ENCODE assay signal across 24 cellular contexts in the genomic region with DNA sequence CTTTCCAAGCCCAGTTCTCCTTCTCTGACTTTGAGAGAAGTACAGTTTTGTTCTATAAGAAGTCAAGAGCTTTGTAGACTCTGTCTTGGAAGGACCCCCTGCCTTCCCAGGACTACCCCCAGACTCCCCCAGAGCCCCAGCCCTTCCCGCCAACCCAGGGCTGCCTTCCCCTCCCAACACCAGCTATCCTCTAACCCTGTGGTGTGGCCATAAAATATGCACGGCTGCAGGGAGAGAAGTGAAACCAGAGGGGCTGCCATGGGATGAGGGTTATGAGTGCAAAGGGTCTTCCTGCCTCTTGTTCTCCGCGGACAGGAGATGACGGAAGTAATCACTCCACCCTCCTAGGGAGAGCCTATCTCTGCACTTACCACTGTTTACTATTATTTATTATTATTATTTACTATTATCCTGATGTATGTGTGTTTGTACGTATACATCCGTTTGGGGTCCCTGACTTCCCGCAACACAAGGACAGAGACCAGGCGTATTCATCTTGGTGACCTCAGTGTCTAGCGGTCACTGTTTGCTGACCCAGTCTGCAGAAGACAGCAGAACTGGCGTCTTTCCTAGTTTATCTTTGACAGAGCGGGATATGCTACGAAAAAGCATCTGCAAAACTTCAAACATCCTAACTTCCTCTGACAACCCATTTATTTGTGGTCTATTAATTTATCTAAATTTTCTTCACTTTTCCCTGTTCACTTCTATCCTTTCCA. TPM values are rescaled to one million over a fixed set of nuclear protein-coding genes. Genes with fewer than 3 reads are reported as not detected.
DNase-seq lines count a peak whose midpoint lies in the region; ATAC-seq, FAIRE-seq and TF ChIP-seq lines count a peak whose summit lies in the region.
"Had no signal": no experiment of that assay in that cellular context is flagged by ENCODE, and none has a peak within 500 bp of the region (broad histone marks: within the 10 kb centered on the region; RNA-seq: fewer than 3 reads in every experiment).

No MANE protein-coding gene starts in this region.

- H3K4me3 Mint-ChIP-seq in natural killer cell treated with Interleukin-12 subunit alpha and Interleukin-12 subunit beta and Interleukin-15 and Interleukin-18, amount 100 ng/mL, for 72 hours = no peak overlapping the region
- H3K4me3 Mint-ChIP-seq in natural killer cell (no peak overlapping the region), osteocyte (ENCODE audit: unreplicated experiment) (no peak overlapping the region)
- H3K4me3 Mint-ChIP-seq: activated naive CD8-positive, alpha-beta T cell treated with anti-CD3 and anti-CD28 coated beads, Interleukin-2, amount 50 U/mL, for 24 hours; activated T-helper 17 cell treated with anti-CD3 and anti-CD28 coated beads, Interleukin-2, amount 50 U/mL, for 72 hours; stimulated activated memory B cell treated with anti-CD40 and anti-IgM and Interleukin-4, amounts not matched to agents 10 μg/mL and 1 μg/mL and 100 μg/mL, for 72 hours had no signal

- H3K36me3 Mint-ChIP-seq in natural killer cell treated with Interleukin-12 subunit alpha and Interleukin-12 subunit beta and Interleukin-15 and Interleukin-18, amount 100 ng/mL, for 72 hours = no peaks in the 10 kb centered on the region
- H3K36me3 Mint-ChIP-seq in natural killer cell (no peaks in the 10 kb centered on the region), osteocyte (ENCODE audit: unreplicated experiment) (no peaks in the 10 kb centered on the region)
- H3K36me3 Mint-ChIP-seq: naive B cell; stimulated activated memory B cell treated with anti-CD40 and anti-IgM and Interleukin-4, amounts not matched to agents 10 μg/mL and 1 μg/mL and 100 μg/mL, for 72 hours had no signal

- H3K27ac Mint-ChIP-seq in natural killer cell treated with Interleukin-12 subunit alpha and Interleukin-12 subunit beta and Interleukin-15 and Interleukin-18, amount 100 ng/mL, for 72 hours = no peak overlapping the region
- no peak overlapping the region for H3K27ac Mint-ChIP-seq in natural killer cell
- no peak overlapping the region for H3K27ac Mint-ChIP-seq in osteocyte (ENCODE audit: unreplicated experiment)
- H3K27ac Mint-ChIP-seq: activated naive CD8-positive, alpha-beta T cell treated with anti-CD3 and anti-CD28 coated beads, Interleukin-2, amount 50 U/mL, for 24 hours; activated T-helper 17 cell treated with anti-CD3 and anti-CD28 coated beads, Interleukin-2, amount 50 U/mL, for 72 hours; stimulated activated memory B cell treated with anti-CD40 and anti-IgM and Interleukin-4, amounts not matched to agents 10 μg/mL and 1 μg/mL and 100 μg/mL, for 72 hours had no signal

- no peaks in the 10 kb centered on the region for H3K27me3 ChIP-seq in RWPE2 (ENCODE audit: insufficient read depth, poor library complexity, severe bottlenecking)
- H3K27me3 ChIP-seq in mucosa of rectum (ENCODE audit: control insufficient read depth in 2 of 2, insufficient read depth in 2 of 2, low read length in 2 of 2) = peaks cover 0 to under 1% of the 10 kb centered on the region in 2 donors
- H3K27me3 ChIP-seq: brain microvascular endothelial cell had no signal

- peak overlapping the region; percentile 100 for H3K27ac ChIP-seq in RWPE2 (ENCODE audit: poor library complexity, severe bottlenecking)
- peak overlapping the region; percentile 46 to 49 for H3K27ac ChIP-seq in mucosa of rectum (ENCODE audit: low read depth in 2 of 2, low read length in 2 of 2)
- H3K27ac ChIP-seq: brain microvascular endothelial cell, HL-60 had no signal

- H3K9me3 ChIP-seq in RWPE2 (ENCODE audit: severe bottlenecking) = no peaks in the 10 kb centered on the region
- H3K9me3 ChIP-seq in mucosa of rectum (ENCODE audit: control insufficient read depth in 2 of 2, low read length in 2 of 2) = no peaks in the 10 kb centered on the region
- H3K9me3 ChIP-seq: Caco-2, HAP-1, prostate gland, SK-N-SH had no signal

- H3K36me3 ChIP-seq in RWPE2 (ENCODE audit: low read depth) (peaks cover 6% of the 10 kb centered on the region), mucosa of rectum (ENCODE audit: control insufficient read depth in 2 of 2, insufficient read depth in 2 of 2, low read length in 2 of 2) (peaks cover 0 to 4% of the 10 kb centered on the region in 2 donors)
- H3K36me3 ChIP-seq: brain microvascular endothelial cell, HAP-1, prostate gland had no signal

- peaks cover 16 to 17% of the 10 kb centered on the region in 2 donors for H3K4me1 Mint-ChIP-seq in natural killer cell treated with Interleukin-12 subunit alpha and Interleukin-12 subunit beta and Interleukin-15 and Interleukin-18, amount 100 ng/mL, for 72 hours (ENCODE audit: low read depth in 2 of 2)
- H3K4me1 Mint-ChIP-seq in natural killer cell = peaks cover 20 to 30% of the 10 kb centered on the region in 2 donors
- H3K4me1 Mint-ChIP-seq in osteocyte (ENCODE audit: unreplicated experiment) = peaks cover 48% of the 10 kb centered on the region

- no peak for ATAC-seq in natural killer cell treated with Interleukin-12 subunit alpha and Interleukin-12 subunit beta and Interleukin-15 and Interleukin-18, amount 100 ng/mL, for 72 hours
- ATAC-seq in natural killer cell = no peak
- no peak for ATAC-seq in RWPE2 (ENCODE audit: low read depth)
- ATAC-seq in HG02852 (IDR thresholded peaks at IDR 0.05; ENCODE audit: unreplicated experiment) = no peak
- ATAC-seq: activated naive CD8-positive, alpha-beta T cell treated with anti-CD3 and anti-CD28 coated beads, Interleukin-2, amount 50 U/mL, for 24 hours; activated T-helper 17 cell treated with anti-CD3 and anti-CD28 coated beads, Interleukin-2, amount 50 U/mL, for 72 hours; K562; Panc1; stimulated activated memory B cell treated with anti-CD40 and anti-IgM and Interleukin-4, amounts not matched to agents 10 μg/mL and 1 μg/mL and 100 μg/mL, for 72 hours had no signal

- peaks cover 7 to 19% of the 10 kb centered on the region in 2 donors for H3K27me3 Mint-ChIP-seq in natural killer cell treated with Interleukin-12 subunit alpha and Interleukin-12 subunit beta and Interleukin-15 and Interleukin-18, amount 100 ng/mL, for 72 hours
- H3K27me3 Mint-ChIP-seq in natural killer cell (ENCODE audit: low read depth in 2 of 2) (peaks cover 0 to 12% of the 10 kb centered on the region in 2 donors), osteocyte (ENCODE audit: unreplicated experiment) (no peaks in the 10 kb centered on the region)

- DNase-seq in natural killer cell treated with Interleukin-12 subunit alpha and Interleukin-12 subunit beta and Interleukin-15 and Interleukin-18, amount 100 ng/mL, for 72 hours (ENCODE audit: low spot score) = peak; percentile 44
- DNase-seq in natural killer cell (no peak), RWPE2 (ENCODE audit: low spot score) (no peak), osteocyte (ENCODE audit: extremely low spot score, unreplicated experiment) (no peak), NCI-H446 (lab: John Stamatoyannopoulos, UW) (no peak), D721Med (ENCODE audit: insufficient read length, low spot score) (no peak)
- DNase-seq: activated CD4-positive, alpha-beta T cell treated with anti-CD3 and anti-CD28 coated beads for 1 hour; activated naive CD8-positive, alpha-beta T cell treated with anti-CD3 and anti-CD28 coated beads, Interleukin-2, amount 50 U/mL, for 24 hours; brain microvascular endothelial cell; foreskin melanocyte; naive B cell; NCI-H1105 treated with DMSO at 0.1 percent for 48 hours; NCI-H526; SK-N-SH had no signal

- no peak for TF ChIP-seq CTCF in natural killer cell (IDR thresholded peaks at IDR 0.05)
- TF ChIP-seq CTCF in RWPE2 (IDR thresholded peaks at IDR 0.05; ENCODE audit: poor library complexity, severe bottlenecking) = no peak
- no peak for TF ChIP-seq CTCF in osteocyte (IDR thresholded peaks at IDR 0.05)
- no peak for TF ChIP-seq CTCF in D721Med (IDR thresholded peaks at IDR 0.05; ENCODE audit: insufficient read depth, missing control alignments)

- intact Hi-C loops in natural killer cell (cut with micrococcal nuclease) = no loop called here

- no peak overlapping the region for H3K9ac ChIP-seq in mucosa of rectum (ENCODE audit: low read depth in 1 of 2, low read length in 2 of 2)
- H3K9ac ChIP-seq: SK-N-SH had no signal

- peaks cover 31% of the 10 kb centered on the region for H3K4me1 ChIP-seq in RWPE2 (ENCODE audit: insufficient read depth, poor library complexity, severe bottlenecking)
- H3K4me1 ChIP-seq in mucosa of rectum (ENCODE audit: control insufficient read depth in 2 of 2, insufficient read depth in 2 of 2, low read length in 2 of 2) = peaks cover 42 to 43% of the 10 kb centered on the region in 2 donors
- H3K4me1 ChIP-seq: HAP-1 had no signal

- H3K4me3 ChIP-seq in RWPE2 (ENCODE audit: severe bottlenecking) = no peak overlapping the region
- H3K4me3 ChIP-seq in mucosa of rectum (ENCODE audit: low read length in 2 of 2) = no peak overlapping the region
- H3K4me3 ChIP-seq: HAP-1, K562, prostate gland had no signal

- no peaks in the 10 kb centered on the region for H3K9me3 Mint-ChIP-seq in natural killer cell treated with Interleukin-12 subunit alpha and Interleukin-12 subunit beta and Interleukin-15 and Interleukin-18, amount 100 ng/mL, for 72 hours
- H3K9me3 Mint-ChIP-seq in natural killer cell = no peaks in the 10 kb centered on the region
- no peaks in the 10 kb centered on the region for H3K9me3 Mint-ChIP-seq in osteocyte (ENCODE audit: unreplicated experiment)
- H3K9me3 Mint-ChIP-seq: activated naive CD8-positive, alpha-beta T cell treated with anti-CD3 and anti-CD28 coated beads, Interleukin-2, amount 50 U/mL, for 24 hours; activated T-helper 17 cell treated with anti-CD3 and anti-CD28 coated beads, Interleukin-2, amount 50 U/mL, for 72 hours; naive B cell; stimulated activated memory B cell treated with anti-CD40 and anti-IgM and Interleukin-4, amounts not matched to agents 10 μg/mL and 1 μg/mL and 100 μg/mL, for 72 hours had no signal

- no peak for FAIRE-seq in D721Med (lab: Jason Lieb, UNC)
- FAIRE-seq: K562 had no signal

RNA-seq across cellular contexts. Expression of a gene that starts 3.5 kb away (rescaled TPM):
- total RNA-seq in natural killer cell treated with Interleukin-12 subunit alpha and Interleukin-12 subunit beta and Interleukin-15 and Interleukin-18, amount 100 ng/mL, for 72 hours = not detected
- 1 to 10 TPM; 1.5 to 3.0 (median 1.5) TPM for total RNA-seq in natural killer cell
- total RNA-seq in osteocyte = 2.5 and 3.2 TPM in 2 replicates

RNA-seq across cellular contexts. Expression of a gene that starts 5.1 kb away (rescaled TPM):
- 1 to 10 TPM; 2.3 to 3.9 TPM for total RNA-seq in natural killer cell treated with Interleukin-12 subunit alpha and Interleukin-12 subunit beta and Interleukin-15 and Interleukin-18, amount 100 ng/mL, for 72 hours
- 1 to 10 TPM; 3.7 to 5.8 (median 4.4) TPM for total RNA-seq in natural killer cell
- total RNA-seq in osteocyte = 16.4 and 17.0 TPM in 2 replicates

RNA-seq across cellular contexts. Expression of a gene that starts 37.0 kb away (rescaled TPM):
- total RNA-seq in natural killer cell treated with Interleukin-12 subunit alpha and Interleukin-12 subunit beta and Interleukin-15 and Interleukin-18, amount 100 ng/mL, for 72 hours = 100 to 1,000 TPM in 1 of 2 donors, 10 to 100 TPM in 1; 83.2 to 102 TPM
- total RNA-seq in natural killer cell (100 to 1,000 TPM in 1 of 3 donors, 10 to 100 TPM in 2; 75.7 to 116 (median 87.3) TPM), osteocyte (170 and 188 TPM in 2 replicates)
